10 cellular contexts compared by ENCODE assay signal in the genomic region with DNA sequence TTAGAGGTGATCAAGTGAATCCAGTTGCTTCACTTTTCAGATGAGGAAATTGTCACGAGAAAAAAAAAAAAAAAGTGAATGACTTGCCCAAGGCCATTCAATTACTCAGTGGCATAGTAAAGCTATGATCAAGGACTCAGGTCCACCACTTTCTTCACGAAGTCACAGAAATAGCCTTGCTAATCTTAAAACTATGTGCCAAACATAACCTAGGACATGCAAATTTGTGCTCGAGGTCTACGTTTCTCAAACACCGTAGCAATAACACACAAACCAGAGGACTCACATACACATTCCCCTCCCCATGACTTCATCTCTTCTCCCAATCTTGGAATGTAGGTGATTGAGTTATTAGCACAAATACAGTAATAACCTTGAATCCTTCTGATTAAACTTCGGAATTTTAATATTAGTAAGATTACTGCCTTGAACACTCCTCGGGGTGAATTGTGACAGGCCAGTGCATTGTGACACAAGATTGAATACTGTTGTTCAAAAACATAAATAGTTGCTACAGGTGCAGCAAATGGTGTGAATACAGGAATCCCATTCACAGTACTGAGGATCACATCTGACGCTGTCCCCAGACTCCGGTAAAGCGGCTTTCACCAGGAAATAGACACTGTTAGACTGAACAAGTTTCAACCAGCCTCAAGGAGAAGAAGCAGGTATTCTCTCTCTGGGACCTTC. TPM values are rescaled to one million over a fixed set of nuclear protein-coding genes. Genes with fewer than 3 reads are reported as not detected.
DNase-seq lines count a peak whose midpoint lies in the region; ATAC-seq and TF ChIP-seq lines count a peak whose summit lies in the region.
"Had no signal": no experiment of that assay in that cellular context is flagged by ENCODE, and none has a peak within 500 bp of the region (broad histone marks: within the 10 kb centered on the region; RNA-seq: fewer than 3 reads in every experiment).

No MANE protein-coding gene starts in this region.

- H3K9me3 ChIP-seq in ES-I3 (ENCODE audit: control insufficient read depth, insufficient read depth, low read length) (no peaks in the 10 kb centered on the region), RWPE2 (ENCODE audit: severe bottlenecking) (no peaks in the 10 kb centered on the region), ovary (no peaks in the 10 kb centered on the region), testis (no peaks in the 10 kb centered on the region), BE2C (no peaks in the 10 kb centered on the region)

- intact Hi-C loops in ovary (cut with DNase I) (loop anchor here in 1 of 4 donors (10.0 kb wide), 1 partner anchor 54 kb away; no protein-coding TSS in a partner anchor), testis (cut with DNase I; ENCODE audit: low total_unique reads) (no loop called here)

- H3K4me3 ChIP-seq in RWPE2 (ENCODE audit: severe bottlenecking) (peak overlapping the region; percentile 91), fibroblast of mammary gland (ENCODE audit: control insufficient read depth, low read depth, low read length) (no peak overlapping the region), ovary (peak overlapping the region; percentile 4), testis (peak overlapping the region in 1 of 2 donors; percentile 83), BE2C (ENCODE audit: low read depth, low read length) (no peak overlapping the region)

- H3K4me1 ChIP-seq in ES-I3 (ENCODE audit: insufficient read depth, low read length) (peaks cover 31% of the 10 kb centered on the region), RWPE2 (ENCODE audit: insufficient read depth, poor library complexity, severe bottlenecking) (peaks cover 62% of the 10 kb centered on the region), ovary (ENCODE audit: insufficient read depth) (peaks cover 10% of the 10 kb centered on the region), testis (peaks cover 17% of the 10 kb centered on the region), BE2C (no peaks in the 10 kb centered on the region; the same call in 1 of the 2 replicates)

- no peak for DNase-seq in RWPE2 (ENCODE audit: low spot score)
- DNase-seq in fibroblast of mammary gland (ENCODE audit: low read depth): peak; percentile 6
- no peak for DNase-seq in ovary
- DNase-seq in SW 1271 (lab: John Stamatoyannopoulos, UW): no peak
- DNase-seq in testis: no peak
- no peak for DNase-seq in BE2C
- no peak for DNase-seq in NCI-H748 treated with DMSO at 0.1 percent for 48 hours (lab: John Stamatoyannopoulos, UW)
- DNase-seq: activated naive CD4-positive, alpha-beta T cell treated with anti-CD3 and anti-CD28 coated beads, Interleukin-2, amount 10 ng/mL, durations not matched to agents 7 days and 5 days; stimulated activated CD4-positive, alpha-beta T cell treated with anti-CD3 and anti-CD28 coated beads, Interleukin-4, amount 100 ng/mL, for 24 hours had no signal

- H3K27ac ChIP-seq in RWPE2 (ENCODE audit: poor library complexity, severe bottlenecking) (peak overlapping the region; percentile 91), ovary (no peak overlapping the region), testis (peak overlapping the region in 1 of 2 donors; percentile 55)

- no peaks in the 10 kb centered on the region; the same call in 1 of the 2 replicates for H3K36me3 ChIP-seq in ES-I3 (ENCODE audit: insufficient read depth, low read length)
- H3K36me3 ChIP-seq in RWPE2 (ENCODE audit: low read depth): no peaks in the 10 kb centered on the region
- no peaks in the 10 kb centered on the region for H3K36me3 ChIP-seq in ovary
- no peaks in the 10 kb centered on the region for H3K36me3 ChIP-seq in testis (ENCODE audit: low read depth, missing control alignments)
- H3K36me3 ChIP-seq in BE2C: no peaks in the 10 kb centered on the region

- no peak for TF ChIP-seq CTCF in RWPE2 (IDR thresholded peaks at IDR 0.05; ENCODE audit: poor library complexity, severe bottlenecking)
- no peak for TF ChIP-seq CTCF in fibroblast of mammary gland (conservative IDR thresholded peaks at IDR 0.05; ENCODE audit: control insufficient read depth, insufficient read depth, low read depth, low read length)
- no peak for TF ChIP-seq CTCF in ovary (IDR thresholded peaks at IDR 0.05)
- no peak for TF ChIP-seq CTCF in testis (IDR thresholded peaks at IDR 0.05)
- no peak for TF ChIP-seq CTCF in BE2C (IDR thresholded peaks at IDR 0.05; ENCODE audit: low read depth, low read length)

- H3K9ac ChIP-seq in ES-I3 (ENCODE audit: low read depth, low read length): peak overlapping the region; percentile 5; the same call in 1 of the 2 replicates

- H3K27me3 ChIP-seq in RWPE2 (ENCODE audit: insufficient read depth, poor library complexity, severe bottlenecking): no peaks in the 10 kb centered on the region
- no peaks in the 10 kb centered on the region for H3K27me3 ChIP-seq in ovary
- no peaks in the 10 kb centered on the region for H3K27me3 ChIP-seq in testis
- no peaks in the 10 kb centered on the region for H3K27me3 ChIP-seq in BE2C

- peak; percentile 16 for ATAC-seq in RWPE2 (ENCODE audit: low read depth)

- TF ChIP-seq EP300 in ovary (IDR thresholded peaks at IDR 0.05): no peak

- 44 to 69% (median 48%) methylated on average over 10 of the region's 10 CpGs for WGBS in ovary, 3 donors
- 54 to 82% methylated on average over 10 of the region's 10 CpGs for WGBS in testis, 2 donors

- no peak for TF ChIP-seq POLR2A in ovary (IDR thresholded peaks at IDR 0.05)
- TF ChIP-seq POLR2A in testis (IDR thresholded peaks at IDR 0.05): no peak

RNA-seq across cellular contexts. Expression of gene LGR4, which starts 3.8 kb away (rescaled TPM):
- total RNA-seq in ovary (10 to 100 TPM; 25.0 to 51.1 (median 33.4) TPM), testis (100 to 1,000 TPM in 1 of 2 donors, 10 to 100 TPM in 1; 95.9 to 120 TPM)
- polyA plus RNA-seq in ovary (10 to 100 TPM; 15.3 to 26.8 TPM), testis (ENCODE audit: insufficient read depth, low read depth, low replicate concordance) (33.0 TPM)
- polyA plus RNA-seq in BE2C (2012; ENCODE audit: insufficient read depth, insufficient read length, low read depth): 2.8 TPM

RNA-seq across cellular contexts. Expression of gene LIN7C, which starts 37.8 kb away (rescaled TPM):
- total RNA-seq in ovary (10 to 100 TPM; 28.4 to 39.0 (median 35.3) TPM), testis (10 to 100 TPM; 21.0 to 23.1 TPM)
- polyA plus RNA-seq in ovary (10 to 100 TPM in 1 of 2 donors, 1 to 10 TPM in 1; 7.0 to 10.5 TPM), testis (ENCODE audit: insufficient read depth, low read depth, low replicate concordance) (6.9 TPM)
- polyA plus RNA-seq in BE2C (2012; ENCODE audit: insufficient read depth, insufficient read length, low read depth): 4.5 TPM

Comparison
In these comparisons a context has a peak if more than half of its experiments do, and no peak if none do; other contexts are left out.
1. H3K4me3 ChIP-seq: peak in RWPE2 (single experiment) and ovary (single experiment); none in fibroblast of mammary gland (single experiment) and BE2C (single experiment).